7 cellular contexts compared by ENCODE assay signal in the genomic region with DNA sequence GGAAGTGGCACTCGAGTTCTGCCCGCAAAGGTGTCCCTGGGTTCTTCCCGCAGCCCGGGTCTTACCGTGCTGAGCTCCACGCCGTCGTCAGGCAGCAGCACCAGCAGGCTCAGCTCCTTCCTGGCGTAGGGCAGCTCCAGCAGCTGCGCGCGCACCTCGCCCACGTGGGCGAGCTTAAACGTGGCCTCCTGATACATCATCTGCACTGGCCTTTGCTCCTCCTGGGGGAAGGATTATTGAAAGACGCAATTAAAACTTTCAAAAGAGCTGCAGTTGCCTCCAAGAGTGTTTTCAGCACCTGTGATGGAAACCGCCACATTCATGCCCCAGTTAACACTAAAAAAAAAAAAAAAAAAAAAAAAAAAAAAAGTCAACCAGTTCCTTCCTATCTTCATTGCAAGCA. TPM values are rescaled to one million over a fixed set of nuclear protein-coding genes. Genes with fewer than 3 reads are reported as not detected.
DNase-seq lines count a peak whose midpoint lies in the region; ATAC-seq and TF ChIP-seq lines count a peak whose summit lies in the region.

No MANE protein-coding gene starts in this region.

- H3K9me2 ChIP-seq in GM23248 (ENCODE audit: insufficient read depth) = no peaks in the 10 kb centered on the region

- no peak overlapping the region for H3K4me2 ChIP-seq in GM23248 (ENCODE audit: unreplicated experiment)

- in situ Hi-C loops in GM23248 (cut with MboI) = no loop called here

- H3K27me3 ChIP-seq in GM23248 (replicated peaks; ENCODE audit: insufficient read depth) (no peaks in the 10 kb centered on the region), H7 (ENCODE audit: control insufficient read depth, insufficient read depth, low read length) (no peaks in the 10 kb centered on the region)

- H3K9me3 Mint-ChIP-seq in central memory CD8-positive, alpha-beta T cell = no peaks in the 10 kb centered on the region
- H3K9me3 Mint-ChIP-seq in stimulated activated naive B cell treated with anti-CD40 and anti-IgM and Interleukin-4, amounts not matched to agents 10 μg/mL and 1 μg/mL and 100 μg/mL, for 72 hours = no peaks in the 10 kb centered on the region
- no peaks in the 10 kb centered on the region for H3K9me3 Mint-ChIP-seq in HFFc6

- 88 to 90% methylated on average over 17 to 18 of the region's 18 CpGs for WGBS in GM23248 (ENCODE audit: low coverage in 1 of 2, low lambda C conversion rate in 2 of 2, missing lambda C conversion rate in 2 of 2), 2 experiments

- H3K4me3 ChIP-seq in GM23248 = no peak overlapping the region
- no peak overlapping the region for H3K4me3 ChIP-seq in H7 (ENCODE audit: insufficient read depth, low read depth, low read length)

- no peak overlapping the region for H3K9ac ChIP-seq in GM23248

- no peaks in the 10 kb centered on the region for H3K9me3 ChIP-seq in GM23248 (ENCODE audit: low read depth)

- H3K27ac ChIP-seq in GM23248 = no peak overlapping the region

- peak overlapping the region; percentile 74 for H3K27ac Mint-ChIP-seq in central memory CD8-positive, alpha-beta T cell (ENCODE audit: low read depth)
- H3K27ac Mint-ChIP-seq in stimulated activated naive B cell treated with anti-CD40 and anti-IgM and Interleukin-4, amounts not matched to agents 10 μg/mL and 1 μg/mL and 100 μg/mL, for 72 hours = peak overlapping the region; percentile 92
- H3K27ac Mint-ChIP-seq in HFFc6 = no peak overlapping the region

- no peaks in the 10 kb centered on the region for H3F3A ChIP-seq in GM23248 (ENCODE audit: insufficient read depth)

- H3K79me2 ChIP-seq in GM23248 (ENCODE audit: insufficient read depth) = no peaks in the 10 kb centered on the region

- TF ChIP-seq CTCF in HFFc6 (IDR thresholded peaks at IDR 0.05) = no peak

- no peaks in the 10 kb centered on the region for H4K20me1 ChIP-seq in GM23248 (ENCODE audit: insufficient read depth)

- H3K27me3 Mint-ChIP-seq in central memory CD8-positive, alpha-beta T cell = no peaks in the 10 kb centered on the region
- H3K27me3 Mint-ChIP-seq in stimulated activated naive B cell treated with anti-CD40 and anti-IgM and Interleukin-4, amounts not matched to agents 10 μg/mL and 1 μg/mL and 100 μg/mL, for 72 hours = no peaks in the 10 kb centered on the region
- no peaks in the 10 kb centered on the region; the same call in none of the 2 replicates for H3K27me3 Mint-ChIP-seq in HFFc6 (ENCODE audit: insufficient read depth)

- peaks cover 53% of the 10 kb centered on the region for H3K4me1 Mint-ChIP-seq in central memory CD8-positive, alpha-beta T cell
- peaks cover 48 to 68% of the 10 kb centered on the region in 2 donors for H3K4me1 Mint-ChIP-seq in stimulated activated naive B cell treated with anti-CD40 and anti-IgM and Interleukin-4, amounts not matched to agents 10 μg/mL and 1 μg/mL and 100 μg/mL, for 72 hours
- H3K4me1 Mint-ChIP-seq in HFFc6 (ENCODE audit: low read depth) = no peaks in the 10 kb centered on the region

- H3K36me3 ChIP-seq in GM23248 (ENCODE audit: low read depth) (no peaks in the 10 kb centered on the region), H7 (replicated peaks; ENCODE audit: control insufficient read depth, insufficient read depth, low read length) (peaks cover 37% of the 10 kb centered on the region)

- ATAC-seq in GM21717 (IDR thresholded peaks at IDR 0.05; ENCODE audit: unreplicated experiment) = peak; percentile 72
- peak; percentile 91 for ATAC-seq in central memory CD8-positive, alpha-beta T cell (replicated peaks; ENCODE audit: extremely low read depth, poor library complexity, severe bottlenecking)
- ATAC-seq in stimulated activated naive B cell treated with anti-CD40 and anti-IgM and Interleukin-4, amounts not matched to agents 10 μg/mL and 1 μg/mL and 100 μg/mL, for 72 hours (replicated peaks) = peak; percentile 74 to 80

- H3K4me1 ChIP-seq in GM23248 (ENCODE audit: insufficient read depth) = no peaks in the 10 kb centered on the region

- H3K4me3 Mint-ChIP-seq in central memory CD8-positive, alpha-beta T cell = peak overlapping the region; percentile 13
- H3K4me3 Mint-ChIP-seq in stimulated activated naive B cell treated with anti-CD40 and anti-IgM and Interleukin-4, amounts not matched to agents 10 μg/mL and 1 μg/mL and 100 μg/mL, for 72 hours = peak overlapping the region; percentile 48 to 53
- H3K4me3 Mint-ChIP-seq in HFFc6 = no peak overlapping the region

- no peak overlapping the region for H2AFZ ChIP-seq in GM23248

- DNase-seq in T follicular helper cell (ENCODE audit: low read depth) (peak; percentile 81), HFFc6 (no peak), GM23248 (no peak), H7 (no peak)
- DNase-seq in central memory CD8-positive, alpha-beta T cell (ENCODE audit: low spot score in 2 of 2) = peak; percentile 29 to 48
- peak; percentile 55 for DNase-seq in stimulated activated naive B cell treated with anti-CD40 and anti-IgM and Interleukin-4, amounts not matched to agents 10 μg/mL and 1 μg/mL and 100 μg/mL, for 72 hours

- H3K36me3 Mint-ChIP-seq in central memory CD8-positive, alpha-beta T cell (ENCODE audit: insufficient read depth) = peaks cover 80% of the 10 kb centered on the region
- peaks cover 73 to 83% of the 10 kb centered on the region in 2 donors for H3K36me3 Mint-ChIP-seq in stimulated activated naive B cell treated with anti-CD40 and anti-IgM and Interleukin-4, amounts not matched to agents 10 μg/mL and 1 μg/mL and 100 μg/mL, for 72 hours
- H3K36me3 Mint-ChIP-seq in HFFc6 (ENCODE audit: low read depth) = no peaks in the 10 kb centered on the region

RNA-seq across cellular contexts. Expression of a gene that starts 11.3 kb away (rescaled TPM):
- total RNA-seq in HFFc6 (2021; fragmentation: NEBNext Ultra II Directional; extraction: Animal tissue kit (Norgen Biotek cat#: 25700)) = 1 to 10 TPM in 3 of 6 experiments, under 1 TPM in 3; 0.73 to 1.4 (median 1.1) TPM
- total RNA-seq in GM23248 (2014; rRNA removed; shearing (Covaris generic)) = 1.1 and 2.4 TPM in 2 replicates
- polyA plus RNA-seq in GM23248 (2016; fragmentation: Nextera tagmentation; extraction: Ambion mirVana) = 0.91 and 1.1 TPM in 2 replicates
- total RNA-seq in H7 (2014; rRNA removed; shearing (Covaris generic)) = 46.4 and 57.1 TPM in 2 replicates

RNA-seq across cellular contexts. Expression of a gene that starts 50.1 kb away (rescaled TPM):
- total RNA-seq in HFFc6 (2021; fragmentation: NEBNext Ultra II Directional; extraction: Animal tissue kit (Norgen Biotek cat#: 25700)) = 10 to 100 TPM; 21.1 to 39.2 (median 29.3) TPM
- total RNA-seq in GM23248 (2014; rRNA removed; shearing (Covaris generic)) = 13.8 and 28.3 TPM in 2 replicates
- polyA plus RNA-seq in GM23248 (2016; fragmentation: Nextera tagmentation; extraction: Ambion mirVana) = 32.5 and 32.8 TPM in 2 replicates
- total RNA-seq in H7 (2014; rRNA removed; shearing (Covaris generic)) = 13.6 and 14.1 TPM in 2 replicates

Comparison
In these comparisons a context has a peak if more than half of its experiments do, and no peak if none do; other contexts are left out.
1. DNase-seq: peak in T follicular helper cell (single experiment), central memory CD8-positive, alpha-beta T cell (2 of 2) and stimulated activated naive B cell treated with anti-CD40 and anti-IgM and Interleukin-4, amounts not matched to agents 10 μg/mL and 1 μg/mL and 100 μg/mL, for 72 hours (single experiment); none in HFFc6 (single experiment), GM23248 (single experiment) and H7 (single experiment).
2. RNA of a gene that starts 11.3 kb away (total RNA-seq): 46.4 to 57.1 TPM in H7; 0.73 to 1.4 TPM in HFFc6 and 1.1 to 2.4 TPM in GM23248; every median in the first group is over 10 times any median in the second.
3. Peak in every context shown above with its lines, with median percentiles within 50 percentile points of each other: ATAC-seq.